Comparison of ENCODE assay signal across 16 cellular contexts in the genomic region with DNA sequence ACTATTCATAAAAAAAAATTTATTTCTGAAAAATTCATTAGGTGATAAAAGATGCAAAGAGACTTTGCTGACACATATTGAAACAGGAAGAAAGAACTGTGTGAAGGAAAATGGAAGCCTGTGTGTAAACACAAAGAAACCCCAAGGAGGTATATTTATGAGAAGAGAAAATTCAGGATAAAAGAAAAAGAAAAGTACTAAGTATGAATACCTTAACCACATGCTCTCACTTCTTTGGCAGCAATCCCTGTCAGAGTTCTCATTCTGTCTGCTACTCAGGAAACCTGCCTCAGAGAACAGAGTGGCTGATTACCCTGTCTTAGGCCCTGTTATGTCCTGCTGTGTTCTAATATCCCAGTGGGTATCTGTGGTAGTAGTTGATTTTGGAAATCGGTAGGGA.
DNase-seq lines count a peak whose midpoint lies in the region; ATAC-seq and TF ChIP-seq lines count a peak whose summit lies in the region.
"Had no signal": no experiment of that assay in that cellular context is flagged by ENCODE, and none has a peak within 500 bp of the region (broad histone marks: within the 10 kb centered on the region; RNA-seq: fewer than 3 reads in every experiment).

No MANE protein-coding gene starts in this region.

- POLR2A ChIA-PET in WTC11 (lab: Charles Lee): no interaction called here

- H3K36me3 Mint-ChIP-seq in WTC11: no peaks in the 10 kb centered on the region
- H3K36me3 Mint-ChIP-seq: activated naive CD4-positive, alpha-beta T cell treated with anti-CD3 and anti-CD28 coated beads, Interleukin-2, amount 50 U/mL, for 24 hours had no signal

- H3K4me1 Mint-ChIP-seq in WTC11: peaks cover 6% of the 10 kb centered on the region; the same call in 1 of the 2 replicates
- H3K4me1 Mint-ChIP-seq: activated naive CD4-positive, alpha-beta T cell treated with anti-CD3 and anti-CD28 coated beads, Interleukin-2, amount 50 U/mL, for 24 hours had no signal

- H3K4me3 Mint-ChIP-seq in WTC11: no peak overlapping the region
- H3K4me3 Mint-ChIP-seq: activated naive CD4-positive, alpha-beta T cell treated with anti-CD3 and anti-CD28 coated beads, Interleukin-2, amount 50 U/mL, for 24 hours; effector memory CD8-positive, alpha-beta T cell had no signal

- no peak overlapping the region for H3K27ac Mint-ChIP-seq in WTC11
- H3K27ac Mint-ChIP-seq: activated naive CD4-positive, alpha-beta T cell treated with anti-CD3 and anti-CD28 coated beads, Interleukin-2, amount 50 U/mL, for 24 hours; effector memory CD8-positive, alpha-beta T cell; progenitor cell of endocrine pancreas had no signal

- DNase-seq in WTC11 (ENCODE audit: low spot score) (no peak), DMS 273 treated with DMSO at 0.1 percent for 48 hours (lab: John Stamatoyannopoulos, UW) (no peak), HPDE6-E6E7 (ENCODE audit: extremely low spot score) (no peak), iPS-NIHi7 (ENCODE audit: extremely low spot score) (no peak)
- DNase-seq: activated CD8-positive, alpha-beta memory T cell treated with anti-CD3 and anti-CD28 coated beads, Interleukin-2, amount 50 U/mL, for 48 hours; Calu3; effector memory CD8-positive, alpha-beta T cell; foreskin keratinocyte; NCI-H1105 had no signal

- H3K27me3 Mint-ChIP-seq in WTC11 (ENCODE audit: low read depth): no peaks in the 10 kb centered on the region
- H3K27me3 Mint-ChIP-seq: activated naive CD4-positive, alpha-beta T cell treated with anti-CD3 and anti-CD28 coated beads, Interleukin-2, amount 50 U/mL, for 24 hours; effector memory CD8-positive, alpha-beta T cell; progenitor cell of endocrine pancreas had no signal

- ATAC-seq in GM18519 (IDR thresholded peaks at IDR 0.05; ENCODE audit: low FRiP score, unreplicated experiment) (peak; percentile 44), GM21447 (IDR thresholded peaks at IDR 0.05; ENCODE audit: unreplicated experiment) (peak; percentile 70), HG03060 (IDR thresholded peaks at IDR 0.05; ENCODE audit: low read depth, unreplicated experiment) (peak; percentile 36), WTC11 (peak; percentile 56; the same call in 1 of the 2 replicates), HG03280 (IDR thresholded peaks at IDR 0.05; ENCODE audit: unreplicated experiment) (no peak)
- ATAC-seq: activated CD4-positive, CD25-positive, alpha-beta regulatory T cell treated with anti-CD3 and anti-CD28 coated beads, Interleukin-2, amount 50 U/mL, for 24 hours; effector memory CD8-positive, alpha-beta T cell; foreskin keratinocyte had no signal

- CTCF ChIA-PET in WTC11 (lab: Charles Lee): no interaction called here

- peaks cover 3% of the 10 kb centered on the region; the same call in 1 of the 2 replicates for H3K9me3 Mint-ChIP-seq in WTC11

- no peak for TF ChIP-seq CTCF in WTC11 (IDR thresholded peaks at IDR 0.05)

TF ChIP-seq in WTC11, 78 proteins besides CTCF, POLR2A, EP300 and RAD21:
- TF ChIP-seq JAZF1 (CRISPR knock-in tag; IDR thresholded peaks at IDR 0.05) (no peak), JUN (CRISPR knock-in tag; IDR thresholded peaks at IDR 0.05) (no peak), ZNF263 (CRISPR knock-in tag; IDR thresholded peaks at IDR 0.05; ENCODE audit: low read depth) (no peak)
- TF ChIP-seq, protein P1, sequence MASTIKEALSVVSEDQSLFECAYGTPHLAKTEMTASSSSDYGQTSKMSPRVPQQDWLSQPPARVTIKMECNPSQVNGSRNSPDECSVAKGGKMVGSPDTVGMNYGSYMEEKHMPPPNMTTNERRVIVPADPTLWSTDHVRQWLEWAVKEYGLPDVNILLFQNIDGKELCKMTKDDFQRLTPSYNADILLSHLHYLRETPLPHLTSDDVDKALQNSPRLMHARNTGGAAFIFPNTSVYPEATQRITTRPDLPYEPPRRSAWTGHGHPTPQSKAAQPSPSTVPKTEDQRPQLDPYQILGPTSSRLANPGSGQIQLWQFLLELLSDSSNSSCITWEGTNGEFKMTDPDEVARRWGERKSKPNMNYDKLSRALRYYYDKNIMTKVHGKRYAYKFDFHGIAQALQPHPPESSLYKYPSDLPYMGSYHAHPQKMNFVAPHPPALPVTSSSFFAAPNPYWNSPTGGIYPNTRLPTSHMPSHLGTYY (CRISPR knock-in tag; IDR thresholded peaks at IDR 0.05): no peak
